1 cellular context compared by ENCODE assay signal in the genomic region with DNA sequence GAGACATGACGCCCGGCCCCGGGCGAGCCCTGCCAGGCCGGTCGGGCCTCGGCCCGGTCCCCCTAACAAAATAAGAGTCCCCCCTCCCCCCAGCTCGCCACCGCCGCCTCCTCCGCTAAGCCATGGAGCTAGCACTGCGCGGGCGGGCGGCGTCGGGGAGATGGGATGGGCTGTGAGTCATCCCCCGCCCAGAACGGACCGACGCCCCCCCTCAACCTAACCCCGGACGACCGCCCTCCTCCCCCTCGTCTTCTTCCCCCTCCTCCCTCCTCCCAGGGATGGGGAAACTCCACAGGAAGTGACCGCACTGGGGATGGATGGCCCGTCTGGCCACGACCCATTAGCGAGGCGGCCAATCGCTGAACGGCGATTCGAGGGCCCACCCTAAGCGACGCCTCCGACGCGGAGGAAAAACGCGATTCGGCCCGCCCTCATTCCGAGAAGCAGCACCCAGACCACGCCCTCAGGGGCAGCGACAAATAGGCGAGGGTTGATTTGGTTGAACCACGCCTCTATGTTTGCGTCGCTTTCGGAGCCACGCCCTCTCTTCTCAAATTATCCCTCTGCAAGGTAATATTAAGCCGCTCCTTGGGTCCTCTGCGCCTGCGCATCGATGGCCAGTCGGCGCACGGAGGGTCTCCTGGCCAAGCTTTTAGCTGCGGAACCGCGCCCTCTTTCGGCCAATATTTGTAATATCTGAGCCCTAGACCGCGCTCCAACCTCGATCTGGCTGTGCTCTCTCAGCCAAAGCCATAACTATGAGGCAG.
TF ChIP-seq lines count a peak whose summit lies in the region.

A gene with protein sequence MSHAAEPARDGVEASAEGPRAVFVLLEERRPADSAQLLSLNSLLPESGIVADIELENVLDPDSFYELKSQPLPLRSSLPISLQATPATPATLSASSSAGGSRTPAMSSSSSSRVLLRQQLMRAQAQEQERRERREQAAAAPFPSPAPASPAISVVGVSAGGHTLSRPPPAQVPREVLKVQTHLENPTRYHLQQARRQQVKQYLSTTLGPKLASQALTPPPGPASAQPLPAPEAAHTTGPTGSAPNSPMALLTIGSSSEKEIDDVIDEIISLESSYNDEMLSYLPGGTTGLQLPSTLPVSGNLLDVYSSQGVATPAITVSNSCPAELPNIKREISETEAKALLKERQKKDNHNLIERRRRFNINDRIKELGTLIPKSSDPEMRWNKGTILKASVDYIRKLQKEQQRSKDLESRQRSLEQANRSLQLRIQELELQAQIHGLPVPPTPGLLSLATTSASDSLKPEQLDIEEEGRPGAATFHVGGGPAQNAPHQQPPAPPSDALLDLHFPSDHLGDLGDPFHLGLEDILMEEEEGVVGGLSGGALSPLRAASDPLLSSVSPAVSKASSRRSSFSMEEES (minus strand): TSS at position 138 of the 767 bp plus-strand sequence. CDS start 131 bp downstream, at position 7.

TF ChIP-seq in K562, 482 proteins besides CTCF, POLR2A, EP300 and RAD21 (continued from another document and continues in another):
- TF ChIP-seq, protein P1, sequence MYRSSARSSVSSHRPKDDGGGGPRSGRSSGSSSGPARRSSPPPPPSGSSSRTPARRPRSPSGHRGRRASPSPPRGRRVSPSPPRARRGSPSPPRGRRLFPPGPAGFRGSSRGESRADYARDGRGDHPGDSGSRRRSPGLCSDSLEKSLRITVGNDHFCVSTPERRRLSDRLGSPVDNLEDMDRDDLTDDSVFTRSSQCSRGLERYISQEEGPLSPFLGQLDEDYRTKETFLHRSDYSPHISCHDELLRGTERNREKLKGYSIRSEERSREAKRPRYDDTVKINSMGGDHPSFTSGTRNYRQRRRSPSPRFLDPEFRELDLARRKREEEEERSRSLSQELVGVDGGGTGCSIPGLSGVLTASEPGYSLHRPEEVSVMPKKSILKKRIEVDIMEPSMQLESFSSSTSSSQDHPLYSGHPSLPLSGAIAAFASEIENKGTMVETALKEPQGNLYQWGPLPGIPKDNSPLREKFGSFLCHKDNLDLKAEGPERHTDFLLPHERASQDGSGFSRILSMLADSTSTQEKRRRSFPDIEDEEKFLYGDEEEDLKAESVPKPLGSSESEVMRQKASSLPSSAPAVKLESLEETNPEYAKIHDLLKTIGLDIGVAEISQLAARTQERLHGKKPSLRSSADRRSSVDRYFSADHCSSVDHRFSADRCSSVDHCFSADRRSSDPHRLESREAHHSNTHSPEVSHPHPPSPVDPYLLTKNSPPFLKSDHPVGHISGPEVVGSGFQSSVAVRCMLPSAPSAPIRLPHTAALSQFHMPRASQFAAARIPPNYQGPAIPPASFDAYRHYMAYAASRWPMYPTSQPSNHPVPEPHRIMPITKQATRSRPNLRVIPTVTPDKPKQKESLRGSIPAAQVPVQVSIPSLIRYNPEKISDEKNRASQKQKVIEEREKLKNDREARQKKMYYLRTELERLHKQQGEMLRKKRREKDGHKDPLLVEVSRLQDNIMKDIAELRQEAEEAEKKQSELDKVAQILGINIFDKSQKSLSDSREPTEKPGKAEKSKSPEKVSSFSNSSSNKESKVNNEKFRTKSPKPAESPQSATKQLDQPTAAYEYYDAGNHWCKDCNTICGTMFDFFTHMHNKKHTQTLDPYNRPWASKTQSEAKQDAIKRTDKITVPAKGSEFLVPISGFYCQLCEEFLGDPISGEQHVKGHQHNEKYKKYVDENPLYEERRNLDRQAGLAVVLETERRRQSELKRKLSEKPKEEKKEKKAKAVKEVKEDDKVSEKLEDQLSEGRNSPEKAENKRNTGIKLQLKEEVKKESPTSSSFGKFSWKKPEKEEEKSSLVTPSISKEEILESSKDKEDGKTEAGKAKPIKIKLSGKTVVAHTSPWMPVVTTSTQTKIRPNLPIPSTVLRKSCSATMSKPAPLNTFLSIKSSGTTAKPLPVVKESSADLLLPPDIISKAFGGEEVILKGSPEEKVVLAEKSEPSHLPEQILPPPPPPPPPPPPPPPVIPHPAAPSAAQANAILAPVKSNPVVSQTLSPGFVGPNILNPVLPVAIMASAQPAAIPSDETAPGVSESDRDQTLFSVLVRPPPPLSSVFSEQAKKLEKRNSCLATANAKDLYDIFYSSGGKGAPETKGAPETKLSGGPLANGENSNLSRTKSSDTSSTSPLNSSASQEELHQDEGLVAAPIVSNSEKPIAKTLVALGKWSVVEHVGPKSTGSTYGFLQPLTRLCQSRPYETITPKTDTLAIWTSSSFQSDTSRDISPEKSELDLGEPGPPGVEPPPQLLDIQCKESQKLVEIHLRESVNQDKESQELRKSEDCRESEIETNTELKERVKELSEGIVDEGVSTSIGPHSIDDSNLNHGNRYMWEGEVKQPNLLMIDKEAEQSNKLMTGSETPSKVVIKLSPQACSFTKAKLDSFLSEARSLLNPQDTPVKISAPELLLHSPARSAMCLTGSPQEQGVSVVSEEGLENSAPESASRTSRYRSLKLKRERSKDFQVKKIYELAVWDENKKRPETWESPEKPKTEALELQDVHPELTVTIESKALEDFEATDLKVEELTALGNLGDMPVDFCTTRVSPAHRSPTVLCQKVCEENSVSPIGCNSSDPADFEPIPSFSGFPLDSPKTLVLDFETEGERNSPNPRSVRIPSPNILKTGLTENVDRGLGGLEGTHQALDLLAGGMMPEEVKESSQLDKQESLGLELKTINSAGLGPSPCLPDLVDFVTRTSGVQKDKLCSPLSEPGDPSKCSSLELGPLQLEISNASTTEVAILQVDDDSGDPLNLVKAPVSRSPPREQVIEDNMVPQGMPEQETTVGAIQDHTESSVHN (IDR thresholded peaks at IDR 0.05; ENCODE audit: borderline replicate concordance in 1 of 2, low read depth in 1 of 2): no peak
- TF ChIP-seq BRF1 (IDR thresholded peaks at IDR 0.05; ENCODE audit: borderline replicate concordance, extremely low read depth, insufficient read length): no peak
- no peak for TF ChIP-seq MECOM (CRISPR knock-in tag; IDR thresholded peaks at IDR 0.05)
- TF ChIP-seq TAF15 (IDR thresholded peaks at IDR 0.05; ENCODE audit: low read depth, low read length): no peak
- TF ChIP-seq ZNF184 (CRISPR knock-in tag; IDR thresholded peaks at IDR 0.05): no peak
- TF ChIP-seq, protein P2, sequence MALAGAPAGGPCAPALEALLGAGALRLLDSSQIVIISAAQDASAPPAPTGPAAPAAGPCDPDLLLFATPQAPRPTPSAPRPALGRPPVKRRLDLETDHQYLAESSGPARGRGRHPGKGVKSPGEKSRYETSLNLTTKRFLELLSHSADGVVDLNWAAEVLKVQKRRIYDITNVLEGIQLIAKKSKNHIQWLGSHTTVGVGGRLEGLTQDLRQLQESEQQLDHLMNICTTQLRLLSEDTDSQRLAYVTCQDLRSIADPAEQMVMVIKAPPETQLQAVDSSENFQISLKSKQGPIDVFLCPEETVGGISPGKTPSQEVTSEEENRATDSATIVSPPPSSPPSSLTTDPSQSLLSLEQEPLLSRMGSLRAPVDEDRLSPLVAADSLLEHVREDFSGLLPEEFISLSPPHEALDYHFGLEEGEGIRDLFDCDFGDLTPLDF (CRISPR knock-in tag; IDR thresholded peaks at IDR 0.05): no peak
- TF ChIP-seq RAD51 (IDR thresholded peaks at IDR 0.05; ENCODE audit: borderline replicate concordance, low read depth): no peak
- TF ChIP-seq SMAD1 (IDR thresholded peaks at IDR 0.05; ENCODE audit: low read depth, low read length, partially characterized antibody): no peak
- TF ChIP-seq MEIS2 (IDR thresholded peaks at IDR 0.05; ENCODE audit: partially characterized antibody): peak; percentile 83
- TF ChIP-seq NCOA4 (IDR thresholded peaks at IDR 0.05; ENCODE audit: partially characterized antibody): no peak
- TF ChIP-seq, protein P3, sequence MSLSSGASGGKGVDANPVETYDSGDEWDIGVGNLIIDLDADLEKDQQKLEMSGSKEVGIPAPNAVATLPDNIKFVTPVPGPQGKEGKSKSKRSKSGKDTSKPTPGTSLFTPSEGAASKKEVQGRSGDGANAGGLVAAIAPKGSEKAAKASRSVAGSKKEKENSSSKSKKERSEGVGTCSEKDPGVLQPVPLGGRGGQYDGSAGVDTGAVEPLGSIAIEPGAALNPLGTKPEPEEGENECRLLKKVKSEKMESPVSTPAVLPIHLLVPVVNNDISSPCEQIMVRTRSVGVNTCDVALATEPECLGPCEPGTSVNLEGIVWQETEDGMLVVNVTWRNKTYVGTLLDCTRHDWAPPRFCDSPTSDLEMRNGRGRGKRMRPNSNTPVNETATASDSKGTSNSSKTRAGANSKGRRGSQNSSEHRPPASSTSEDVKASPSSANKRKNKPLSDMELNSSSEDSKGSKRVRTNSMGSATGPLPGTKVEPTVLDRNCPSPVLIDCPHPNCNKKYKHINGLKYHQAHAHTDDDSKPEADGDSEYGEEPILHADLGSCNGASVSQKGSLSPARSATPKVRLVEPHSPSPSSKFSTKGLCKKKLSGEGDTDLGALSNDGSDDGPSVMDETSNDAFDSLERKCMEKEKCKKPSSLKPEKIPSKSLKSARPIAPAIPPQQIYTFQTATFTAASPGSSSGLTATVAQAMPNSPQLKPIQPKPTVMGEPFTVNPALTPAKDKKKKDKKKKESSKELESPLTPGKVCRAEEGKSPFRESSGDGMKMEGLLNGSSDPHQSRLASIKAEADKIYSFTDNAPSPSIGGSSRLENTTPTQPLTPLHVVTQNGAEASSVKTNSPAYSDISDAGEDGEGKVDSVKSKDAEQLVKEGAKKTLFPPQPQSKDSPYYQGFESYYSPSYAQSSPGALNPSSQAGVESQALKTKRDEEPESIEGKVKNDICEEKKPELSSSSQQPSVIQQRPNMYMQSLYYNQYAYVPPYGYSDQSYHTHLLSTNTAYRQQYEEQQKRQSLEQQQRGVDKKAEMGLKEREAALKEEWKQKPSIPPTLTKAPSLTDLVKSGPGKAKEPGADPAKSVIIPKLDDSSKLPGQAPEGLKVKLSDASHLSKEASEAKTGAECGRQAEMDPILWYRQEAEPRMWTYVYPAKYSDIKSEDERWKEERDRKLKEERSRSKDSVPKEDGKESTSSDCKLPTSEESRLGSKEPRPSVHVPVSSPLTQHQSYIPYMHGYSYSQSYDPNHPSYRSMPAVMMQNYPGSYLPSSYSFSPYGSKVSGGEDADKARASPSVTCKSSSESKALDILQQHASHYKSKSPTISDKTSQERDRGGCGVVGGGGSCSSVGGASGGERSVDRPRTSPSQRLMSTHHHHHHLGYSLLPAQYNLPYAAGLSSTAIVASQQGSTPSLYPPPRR (CRISPR knock-in tag; IDR thresholded peaks at IDR 0.05; ENCODE audit: borderline replicate concordance): no peak
- peak; percentile 66; the same call in 1 of the 2 replicates for TF ChIP-seq MTA1 (IDR thresholded peaks at IDR 0.05; ENCODE audit: borderline replicate concordance)
- no peak for TF ChIP-seq HOXB6 (CRISPR knock-in tag; IDR thresholded peaks at IDR 0.05; ENCODE audit: borderline replicate concordance)
- no peak for TF ChIP-seq PHF20 (IDR thresholded peaks at IDR 0.05; ENCODE audit: partially characterized antibody)
- TF ChIP-seq, protein P4, sequence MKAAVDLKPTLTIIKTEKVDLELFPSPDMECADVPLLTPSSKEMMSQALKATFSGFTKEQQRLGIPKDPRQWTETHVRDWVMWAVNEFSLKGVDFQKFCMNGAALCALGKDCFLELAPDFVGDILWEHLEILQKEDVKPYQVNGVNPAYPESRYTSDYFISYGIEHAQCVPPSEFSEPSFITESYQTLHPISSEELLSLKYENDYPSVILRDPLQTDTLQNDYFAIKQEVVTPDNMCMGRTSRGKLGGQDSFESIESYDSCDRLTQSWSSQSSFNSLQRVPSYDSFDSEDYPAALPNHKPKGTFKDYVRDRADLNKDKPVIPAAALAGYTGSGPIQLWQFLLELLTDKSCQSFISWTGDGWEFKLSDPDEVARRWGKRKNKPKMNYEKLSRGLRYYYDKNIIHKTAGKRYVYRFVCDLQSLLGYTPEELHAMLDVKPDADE (conservative IDR thresholded peaks at IDR 0.05; ENCODE audit: control insufficient read depth, low read depth, low read length): 0 out of 2 replicates have a peak, but pooled peaks have one; percentile 19
- TF ChIP-seq ZBTB7A (IDR thresholded peaks at IDR 0.05; ENCODE audit: borderline replicate concordance, control insufficient read depth, low read depth, low read length): peak; percentile 86
- no peak for TF ChIP-seq MCM3 (IDR thresholded peaks at IDR 0.05)
- no peak for TF ChIP-seq MEF2D (tag; conservative IDR thresholded peaks at IDR 0.05; ENCODE audit: low read depth)
- no peak for TF ChIP-seq ETS2 (tag; IDR thresholded peaks at IDR 0.05; ENCODE audit: borderline replicate concordance, poor library complexity, severe bottlenecking)
- no peak for TF ChIP-seq IFI16 (CRISPR knock-in tag; IDR thresholded peaks at IDR 0.05)
- TF ChIP-seq TEAD4 (IDR thresholded peaks at IDR 0.05; ENCODE audit: low read length): 0 out of 2 replicates have a peak, but pooled peaks have one; percentile 22
- no peak for TF ChIP-seq TEAD4 (CRISPR knock-in tag; IDR thresholded peaks at IDR 0.05; ENCODE audit: borderline replicate concordance)
- peak; percentile 78 for TF ChIP-seq ZFP36 (IDR thresholded peaks at IDR 0.05; ENCODE audit: low read depth, low read length, partially characterized antibody)
- TF ChIP-seq KLF6 (CRISPR knock-in tag; IDR thresholded peaks at IDR 0.05; ENCODE audit: borderline replicate concordance): no peak
- TF ChIP-seq POU5F1 (IDR thresholded peaks at IDR 0.05; ENCODE audit: borderline replicate concordance, low read depth, low read length, partially characterized antibody): no peak
- no peak for TF ChIP-seq ELF4 (CRISPR knock-in tag; IDR thresholded peaks at IDR 0.05)
- TF ChIP-seq, protein P5, sequence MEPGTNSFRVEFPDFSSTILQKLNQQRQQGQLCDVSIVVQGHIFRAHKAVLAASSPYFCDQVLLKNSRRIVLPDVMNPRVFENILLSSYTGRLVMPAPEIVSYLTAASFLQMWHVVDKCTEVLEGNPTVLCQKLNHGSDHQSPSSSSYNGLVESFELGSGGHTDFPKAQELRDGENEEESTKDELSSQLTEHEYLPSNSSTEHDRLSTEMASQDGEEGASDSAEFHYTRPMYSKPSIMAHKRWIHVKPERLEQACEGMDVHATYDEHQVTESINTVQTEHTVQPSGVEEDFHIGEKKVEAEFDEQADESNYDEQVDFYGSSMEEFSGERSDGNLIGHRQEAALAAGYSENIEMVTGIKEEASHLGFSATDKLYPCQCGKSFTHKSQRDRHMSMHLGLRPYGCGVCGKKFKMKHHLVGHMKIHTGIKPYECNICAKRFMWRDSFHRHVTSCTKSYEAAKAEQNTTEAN (CRISPR knock-in tag; IDR thresholded peaks at IDR 0.05): no peak
- no peak for TF ChIP-seq ZNF134 (CRISPR knock-in tag; conservative IDR thresholded peaks at IDR 0.05)
- TF ChIP-seq GTF2A2 (tag; IDR thresholded peaks at IDR 0.05): no peak
- no peak for TF ChIP-seq KAT2B (IDR thresholded peaks at IDR 0.05; ENCODE audit: low read depth, low read length)
- TF ChIP-seq ARNT (IDR thresholded peaks at IDR 0.05): no peak; a peak in 1 of 4 replicates
- TF ChIP-seq KDM4B (IDR thresholded peaks at IDR 0.05; ENCODE audit: borderline replicate concordance in 2 of 2, low read depth in 1 of 2): peak in 1 of 2 experiments; percentile 67; a peak in 2 of 4 replicates
- TF ChIP-seq, protein P6, sequence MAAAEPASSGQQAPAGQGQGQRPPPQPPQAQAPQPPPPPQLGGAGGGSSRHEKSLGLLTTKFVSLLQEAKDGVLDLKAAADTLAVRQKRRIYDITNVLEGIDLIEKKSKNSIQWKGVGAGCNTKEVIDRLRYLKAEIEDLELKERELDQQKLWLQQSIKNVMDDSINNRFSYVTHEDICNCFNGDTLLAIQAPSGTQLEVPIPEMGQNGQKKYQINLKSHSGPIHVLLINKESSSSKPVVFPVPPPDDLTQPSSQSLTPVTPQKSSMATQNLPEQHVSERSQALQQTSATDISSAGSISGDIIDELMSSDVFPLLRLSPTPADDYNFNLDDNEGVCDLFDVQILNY (CRISPR knock-in tag; IDR thresholded peaks at IDR 0.05): no peak
- no peak for TF ChIP-seq HDAC8 (tag; IDR thresholded peaks at IDR 0.05)
- TF ChIP-seq ZNF224 (CRISPR knock-in tag; IDR thresholded peaks at IDR 0.05): no peak
- TF ChIP-seq OTX1 (CRISPR knock-in tag; IDR thresholded peaks at IDR 0.05): no peak
- no peak for TF ChIP-seq SMARCB1 (IDR thresholded peaks at IDR 0.05; ENCODE audit: insufficient read length, low read depth)
- peak; percentile 51; the same call in 1 of the 2 replicates for TF ChIP-seq ETV1 (tag; conservative IDR thresholded peaks at IDR 0.05; ENCODE audit: low read depth)
- TF ChIP-seq MAFK (IDR thresholded peaks at IDR 0.05; ENCODE audit: low read length): no peak
- peak; percentile 55 to 77; a peak in 3 of 4 replicates for TF ChIP-seq KDM1A (IDR thresholded peaks at IDR 0.05)
